15 cellular contexts compared by ENCODE assay signal in genomic region chr1:200072636-200073285, GRCh38. TPM values are rescaled to one million over a fixed set of nuclear protein-coding genes. Genes with fewer than 3 reads are reported as not detected.
DNase-seq lines count a peak whose midpoint lies in the region; ATAC-seq and TF ChIP-seq lines count a peak whose summit lies in the region.
"Had no signal": no experiment of that assay in that cellular context is flagged by ENCODE, and none has a peak within 500 bp of the region (broad histone marks: within the 10 kb centered on the region; RNA-seq: fewer than 3 reads in every experiment).

No MANE protein-coding gene starts in this region.

- CTCF ChIA-PET in activated CD4-positive, alpha-beta T cell treated with anti-CD3 and anti-CD28 coated beads for 36 hours (lab: Charles Lee): no interaction called here

- POLR2A ChIA-PET in activated CD4-positive, alpha-beta T cell treated with anti-CD3 and anti-CD28 coated beads for 36 hours (lab: Charles Lee): no interaction called here

- H3K27me3 Mint-ChIP-seq in memory B cell: peaks cover 13% of the 10 kb centered on the region
- peaks cover 24% of the 10 kb centered on the region for H3K27me3 Mint-ChIP-seq in activated CD4-positive, alpha-beta T cell treated with anti-CD3 and anti-CD28 coated beads for 36 hours
- H3K27me3 Mint-ChIP-seq in mesothelial cell of epicardium (ENCODE audit: low read depth): peaks cover 55% of the 10 kb centered on the region

- peaks cover 0 to 77% (median 21%) of the 10 kb centered on the region in 45 donors for H3K27me3 ChIP-seq in dorsolateral prefrontal cortex
- H3K27me3 ChIP-seq: body of pancreas had no signal

- intact Hi-C loops in activated CD4-positive, alpha-beta T cell treated with anti-CD3 and anti-CD28 coated beads for 36 hours (cut with DNase I, micrococcal nuclease): no loop called here
- intact Hi-C loops in dorsolateral prefrontal cortex (cut with DNase I): no loop called here

- H3K4me3 Mint-ChIP-seq in memory B cell: no peak overlapping the region
- no peak overlapping the region for H3K4me3 Mint-ChIP-seq in activated CD4-positive, alpha-beta T cell treated with anti-CD3 and anti-CD28 coated beads for 36 hours
- H3K4me3 Mint-ChIP-seq in mesothelial cell of epicardium: no peak overlapping the region
- H3K4me3 Mint-ChIP-seq: neural crest cell; T-helper 2 cell treated with Interferon-gamma antibody and Interleukin-4, amounts not matched to agents 5 μg/mL and 100 μg/mL, for 36 hours had no signal

- no peak overlapping the region for H3K4me3 ChIP-seq in dorsolateral prefrontal cortex
- H3K4me3 ChIP-seq: body of pancreas, MG63 had no signal

- no peak overlapping the region for H3K27ac Mint-ChIP-seq in memory B cell
- H3K27ac Mint-ChIP-seq in activated CD4-positive, alpha-beta T cell treated with anti-CD3 and anti-CD28 coated beads for 36 hours: no peak overlapping the region
- H3K27ac Mint-ChIP-seq in mesothelial cell of epicardium: no peak overlapping the region
- H3K27ac Mint-ChIP-seq: T-helper 2 cell treated with Interferon-gamma antibody and Interleukin-4, amounts not matched to agents 5 μg/mL and 100 μg/mL, for 36 hours had no signal

- H3K27ac ChIP-seq in dorsolateral prefrontal cortex: no peak overlapping the region

- TF ChIP-seq CTCF in mesothelial cell of epicardium (IDR thresholded peaks at IDR 0.05; ENCODE audit: unreplicated experiment): no peak
- TF ChIP-seq CTCF in dorsolateral prefrontal cortex (IDR thresholded peaks at IDR 0.05 in 54 of 56, conservative IDR thresholded peaks at IDR 0.05 in 2 of 56; ENCODE audit: low read depth in 1 of 56, partially characterized antibody in 56 of 56): no peak

- ATAC-seq in GM18907 (IDR thresholded peaks at IDR 0.05; ENCODE audit: unreplicated experiment): peak; percentile 86
- ATAC-seq in GM21717 (IDR thresholded peaks at IDR 0.05; ENCODE audit: unreplicated experiment): peak; percentile 97
- ATAC-seq in HG03159 (IDR thresholded peaks at IDR 0.05; ENCODE audit: unreplicated experiment): peak; percentile 98
- peak; percentile 68 for ATAC-seq in memory B cell (ENCODE audit: low read depth)
- ATAC-seq in activated CD4-positive, alpha-beta T cell treated with anti-CD3 and anti-CD28 coated beads for 36 hours: no peak
- ATAC-seq: body of pancreas had no signal

- H3K9me3 Mint-ChIP-seq in memory B cell (no peaks in the 10 kb centered on the region), mesothelial cell of epicardium (no peaks in the 10 kb centered on the region)
- H3K9me3 Mint-ChIP-seq in activated CD4-positive, alpha-beta T cell treated with anti-CD3 and anti-CD28 coated beads for 36 hours (ENCODE audit: low read depth): no peaks in the 10 kb centered on the region
- H3K9me3 Mint-ChIP-seq: neural crest cell; T-helper 2 cell treated with Interferon-gamma antibody and Interleukin-4, amounts not matched to agents 5 μg/mL and 100 μg/mL, for 36 hours had no signal

- H3K4me1 Mint-ChIP-seq in memory B cell (peaks cover 7% of the 10 kb centered on the region), mesothelial cell of epicardium (peaks cover 3% of the 10 kb centered on the region)
- no peaks in the 10 kb centered on the region for H3K4me1 Mint-ChIP-seq in activated CD4-positive, alpha-beta T cell treated with anti-CD3 and anti-CD28 coated beads for 36 hours

- DNase-seq in memory B cell (ENCODE audit: low spot score in 2 of 2) (no peak), mesothelial cell of epicardium (ENCODE audit: low spot score in 2 of 2, unreplicated experiment in 2 of 2) (no peak), dorsolateral prefrontal cortex (no peak), NCI-H82 (lab: John Stamatoyannopoulos, UW) (no peak)
- DNase-seq in activated CD4-positive, alpha-beta T cell treated with anti-CD3 and anti-CD28 coated beads for 36 hours: no peak
- DNase-seq: body of pancreas; MG63; stimulated activated CD4-positive, alpha-beta T cell treated with anti-CD3 and anti-CD28 coated beads, Interleukin-2, amount 100 ng/mL, for 24 hours; substantia nigra had no signal

- H3K36me3 Mint-ChIP-seq in memory B cell (no peaks in the 10 kb centered on the region), mesothelial cell of epicardium (no peaks in the 10 kb centered on the region)
- no peaks in the 10 kb centered on the region for H3K36me3 Mint-ChIP-seq in activated CD4-positive, alpha-beta T cell treated with anti-CD3 and anti-CD28 coated beads for 36 hours (ENCODE audit: low read depth)

RNA-seq across cellular contexts. Expression of gene NR5A2, which starts 45.3 kb away (rescaled TPM):
- total RNA-seq in activated CD4-positive, alpha-beta T cell treated with anti-CD3 and anti-CD28 coated beads for 36 hours: not detected
- total RNA-seq in mesothelial cell of epicardium (0.25 to 1.2 TPM (median 0.38 TPM) in 3 replicates), dorsolateral prefrontal cortex (1 to 10 TPM in 1 of 120 experiments, under 1 TPM in 45, not detected in 74; 0.10 to 1.0 (median 0.22) TPM)
- total RNA-seq: epithelial cell of proximal tubule, neural crest cell had no signal
